ENCODE assay signal across 19 cellular contexts in the genomic region with DNA sequence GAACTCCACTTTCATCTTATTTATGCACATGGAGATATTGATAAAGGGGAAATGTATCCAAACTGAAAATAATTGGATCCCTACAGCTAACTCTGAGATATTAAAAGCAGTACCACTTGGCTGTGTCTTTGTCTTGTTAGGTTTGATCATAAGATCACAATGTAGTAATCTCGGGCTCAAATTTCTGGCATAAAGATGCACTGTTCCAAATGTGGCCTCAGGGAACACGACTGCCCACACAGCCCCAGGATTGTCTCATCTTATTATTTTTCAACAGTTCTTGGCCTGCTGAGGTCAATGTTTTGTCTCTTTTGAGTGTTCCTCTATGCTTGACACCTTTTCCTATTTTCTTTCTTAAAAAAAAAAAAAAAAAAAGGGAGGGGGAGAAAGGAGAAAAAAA.
DNase-seq lines count a peak whose midpoint lies in the region; ATAC-seq and TF ChIP-seq lines count a peak whose summit lies in the region.
"Had no signal": no experiment of that assay in that cellular context is flagged by ENCODE, and none has a peak within 500 bp of the region (broad histone marks: within the 10 kb centered on the region; RNA-seq: fewer than 3 reads in every experiment).

No MANE protein-coding gene starts in this region.

- H3K4me2 ChIP-seq in neural progenitor cell = peak overlapping the region; percentile 30

- peak; percentile 48 for DNase-seq in COLO829 (ENCODE audit: low spot score)
- no peak for DNase-seq in NT2/D1 (ENCODE audit: low read depth, low spot score)
- peak; percentile 65 for DNase-seq in fibroblast of gingiva (ENCODE audit: low read depth)
- DNase-seq in neural progenitor cell (ENCODE audit: low spot score) = no peak
- no peak for DNase-seq in cerebellar nuclear complex (lab: John Stamatoyannopoulos, UW)
- no peak for DNase-seq in T1000 (lab: John Stamatoyannopoulos, UW)
- no peak for DNase-seq in NCI-H128 (lab: John Stamatoyannopoulos, UW; ENCODE audit: unreplicated experiment)
- DNase-seq: activated CD4-positive, alpha-beta T cell treated with anti-CD3 and anti-CD28 coated beads, Interleukin-2, amount 50 U/mL, for 48 hours; activated CD4-positive, CD25-positive, alpha-beta regulatory T cell; DMS79; kidney; NCI-H187 treated with DMSO at 0.1 percent for 48 hours; NCI-H226; right lobe of liver; upper lobe of right lung had no signal

- peaks cover 6% of the 10 kb centered on the region for H3K4me1 ChIP-seq in NT2/D1 (ENCODE audit: insufficient read depth, insufficient read length)
- peaks cover 49% of the 10 kb centered on the region for H3K4me1 ChIP-seq in neural progenitor cell
- H3K4me1 ChIP-seq: gastroesophageal sphincter, right lobe of liver, upper lobe of right lung had no signal

- peaks cover 29% of the 10 kb centered on the region for H3F3A ChIP-seq in neural progenitor cell (ENCODE audit: low read depth)

- no peak for TF ChIP-seq CTCF in neural progenitor cell (IDR thresholded peaks at IDR 0.05)

- no peak overlapping the region for H3K4me3 Mint-ChIP-seq in neural progenitor cell
- H3K4me3 Mint-ChIP-seq: activated naive CD8-positive, alpha-beta T cell had no signal

- H3K9ac ChIP-seq in NT2/D1 (ENCODE audit: insufficient read length, low read depth) (peak overlapping the region; percentile 54), neural progenitor cell (no peak overlapping the region)

- H3K27ac Mint-ChIP-seq in neural progenitor cell = peak overlapping the region; percentile 44
- H3K27ac Mint-ChIP-seq: activated naive CD8-positive, alpha-beta T cell had no signal

- H4K20me1 ChIP-seq in neural progenitor cell (ENCODE audit: low read depth) = peaks cover 32% of the 10 kb centered on the region

- H2AFZ ChIP-seq in neural progenitor cell (replicated peaks) = no peak overlapping the region

- H3K36me3 ChIP-seq in NT2/D1 (ENCODE audit: insufficient read depth, insufficient read length, low read length) (no peaks in the 10 kb centered on the region), neural progenitor cell (no peaks in the 10 kb centered on the region)
- H3K36me3 ChIP-seq: right lobe of liver had no signal

- H3K27me3 Mint-ChIP-seq in neural progenitor cell (ENCODE audit: insufficient read depth, low read depth) = peaks cover 7% of the 10 kb centered on the region

- H3K27ac ChIP-seq in neural progenitor cell = no peak overlapping the region
- H3K27ac ChIP-seq: epithelial cell of prostate, gastroesophageal sphincter, right lobe of liver, upper lobe of right lung had no signal

- H3K4me1 Mint-ChIP-seq in neural progenitor cell = peaks cover 44% of the 10 kb centered on the region

- H3K9me3 ChIP-seq in NT2/D1 (ENCODE audit: insufficient read depth, low read length) (peaks cover 16% of the 10 kb centered on the region), neural progenitor cell (ENCODE audit: low read depth) (peaks cover 8% of the 10 kb centered on the region)
- H3K9me3 ChIP-seq: right lobe of liver had no signal

- ATAC-seq in GM18907 (IDR thresholded peaks at IDR 0.05; ENCODE audit: unreplicated experiment) = no peak
- ATAC-seq: gastroesophageal sphincter, right lobe of liver, upper lobe of right lung had no signal

- no peak overlapping the region for H3K4me3 ChIP-seq in NT2/D1 (ENCODE audit: insufficient read length, low read depth)
- no peak overlapping the region for H3K4me3 ChIP-seq in neural progenitor cell
- H3K4me3 ChIP-seq: gastroesophageal sphincter, right lobe of liver, upper lobe of right lung had no signal

- H3K27me3 ChIP-seq in NT2/D1 (ENCODE audit: insufficient read depth, insufficient read length) = no peaks in the 10 kb centered on the region
- no peaks in the 10 kb centered on the region for H3K27me3 ChIP-seq in neural progenitor cell
- H3K27me3 ChIP-seq: gastroesophageal sphincter, right lobe of liver, upper lobe of right lung had no signal

- no peaks in the 10 kb centered on the region for H3K79me2 ChIP-seq in neural progenitor cell (ENCODE audit: low read depth)

- H3K9me3 Mint-ChIP-seq in neural progenitor cell = peaks cover 15% of the 10 kb centered on the region

- H3K36me3 Mint-ChIP-seq in neural progenitor cell = peaks cover 32% of the 10 kb centered on the region
- H3K36me3 Mint-ChIP-seq: activated naive CD8-positive, alpha-beta T cell had no signal

Comparison
In these comparisons a context has a peak if more than half of its experiments do, and no peak if none do; other contexts are left out.
1. DNase-seq: peak in COLO829 (single experiment) and fibroblast of gingiva (single experiment); none in NT2/D1 (single experiment), neural progenitor cell (single experiment), cerebellar nuclear complex (0 of 2), T1000 (single experiment) and NCI-H128 (single experiment).